Comparison of ENCODE assay signal across 19 cellular contexts in the genomic region with DNA sequence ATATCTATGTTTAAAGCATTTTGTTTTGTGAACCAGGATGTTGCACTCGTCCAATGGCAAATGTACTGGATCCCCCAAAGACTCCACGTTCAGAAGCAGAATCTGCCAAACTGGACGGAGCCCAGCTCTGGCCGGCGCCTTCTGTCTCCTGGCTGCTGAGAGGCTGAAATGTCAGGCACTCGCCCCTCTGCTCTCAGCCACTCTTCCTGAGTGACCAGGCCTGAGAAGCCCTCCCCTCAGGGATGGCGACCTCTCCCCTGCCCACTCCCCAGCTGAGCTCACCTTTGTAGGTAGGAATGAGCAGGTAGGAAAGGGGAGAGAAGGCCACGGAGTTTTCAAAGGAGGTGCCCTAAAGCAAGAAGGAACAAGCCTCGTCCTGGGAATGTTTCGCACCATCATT.
DNase-seq lines count a peak whose midpoint lies in the region; ATAC-seq and TF ChIP-seq lines count a peak whose summit lies in the region.
"Had no signal": no experiment of that assay in that cellular context is flagged by ENCODE, and none has a peak within 500 bp of the region (broad histone marks: within the 10 kb centered on the region; RNA-seq: fewer than 3 reads in every experiment).

No MANE protein-coding gene starts in this region.

- TF ChIP-seq POLR2A in sigmoid colon (IDR thresholded peaks at IDR 0.05): no peak

- H3K4me1 ChIP-seq in sigmoid colon (no peaks in the 10 kb centered on the region), aorta (ENCODE audit: control insufficient read depth in 1 of 2, insufficient read depth in 2 of 2, low read length in 2 of 2) (no peaks in the 10 kb centered on the region)
- H3K4me1 ChIP-seq: A549, Caco-2 had no signal

- intact Hi-C loops in sigmoid colon (cut with DNase I) (no loop called here), aorta (cut with DNase I) (loop anchor here in 1 of 2 donors (10.0 kb wide), 1 partner anchor 62 kb away; no protein-coding TSS in a partner anchor)

- H3K36me3 ChIP-seq in sigmoid colon (no peaks in the 10 kb centered on the region), aorta (ENCODE audit: control insufficient read depth in 1 of 2, insufficient read depth in 2 of 2, low read length in 1 of 2) (no peaks in the 10 kb centered on the region)
- H3K36me3 ChIP-seq: BLaER1 treated with 17β-estradiol and CSF1 and Interleukin-3, amounts not matched to agents 10 nM and 100 nM had no signal

- H3K27ac ChIP-seq in sigmoid colon (no peak overlapping the region), aorta (ENCODE audit: low read depth in 1 of 2, low read length in 2 of 2) (no peak overlapping the region)
- H3K27ac ChIP-seq: 22Rv1; A549; BLaER1 treated with 17β-estradiol and CSF1 and Interleukin-3, amounts not matched to agents 10 nM and 100 nM; C4-2B had no signal

- ATAC-seq in aorta (ENCODE audit: low FRiP score): no peak
- ATAC-seq in omental fat pad (ENCODE audit: low FRiP score): no peak
- ATAC-seq in GM19455 (IDR thresholded peaks at IDR 0.05; ENCODE audit: unreplicated experiment): no peak
- ATAC-seq: CD8-positive, alpha-beta T cell had no signal

- H3K4me3 ChIP-seq in sigmoid colon (no peak overlapping the region), aorta (ENCODE audit: low read length in 2 of 2) (no peak overlapping the region)
- H3K4me3 ChIP-seq: A549; BLaER1 treated with 17β-estradiol and CSF1 and Interleukin-3, amounts not matched to agents 10 nM and 100 nM had no signal

- H3K9me3 ChIP-seq in sigmoid colon (peaks cover 0 to 2% (median 0%) of the 10 kb centered on the region in 4 donors), aorta (ENCODE audit: control insufficient read depth, low read length) (peaks cover 5% of the 10 kb centered on the region)
- H3K9me3 ChIP-seq: Caco-2 had no signal

- peak; percentile 19 for DNase-seq in activated effector memory CD4-positive, alpha-beta T cell treated with anti-CD3 and anti-CD28 coated beads, Interleukin-2, amount 50 U/mL, for 16 hours
- DNase-seq in activated effector memory CD4-positive, alpha-beta T cell treated with Interleukin-2 at 50 U/mL for 16 hours: no peak
- peak; percentile 81 for DNase-seq in mesenteric fat pad (ENCODE audit: low spot score)
- DNase-seq in sigmoid colon: peak; percentile 59
- peak; percentile 38 to 46 for DNase-seq in aorta
- no peak for DNase-seq in omental fat pad (ENCODE audit: low spot score)
- no peak for DNase-seq in stimulated activated CD4-positive, alpha-beta T cell treated with anti-CD3 and anti-CD28 coated beads, Interleukin-2, amount 100 ng/mL, for 24 hours
- DNase-seq: AML-193; Calu3; CD4-positive, alpha-beta T cell; CD8-positive, alpha-beta T cell; DMS79 treated with DMSO at 0.1 percent for 48 hours; GF-D8 had no signal

- no peak for TF ChIP-seq CTCF in sigmoid colon (IDR thresholded peaks at IDR 0.05)
- TF ChIP-seq CTCF in omental fat pad (IDR thresholded peaks at IDR 0.05): no peak

- WGBS in sigmoid colon, 2 donors: 61 to 62% methylated on average over 10 of the region's 10 CpGs
- WGBS in aorta, 2 donors: 28 to 33% methylated on average over 10 of the region's 10 CpGs

- TF ChIP-seq EP300 in sigmoid colon (IDR thresholded peaks at IDR 0.05): no peak

- no peaks in the 10 kb centered on the region for H3K27me3 ChIP-seq in sigmoid colon
- peaks cover 0 to 2% of the 10 kb centered on the region in 2 donors for H3K27me3 ChIP-seq in aorta (ENCODE audit: control insufficient read depth in 1 of 2, insufficient read depth in 2 of 2, low read length in 1 of 2)
- H3K27me3 ChIP-seq: BLaER1 treated with 17β-estradiol and CSF1 and Interleukin-3, amounts not matched to agents 10 nM and 100 nM had no signal

Comparison
In these comparisons a context has a peak if more than half of its experiments do, and no peak if none do; other contexts are left out.
1. DNase-seq: peak in activated effector memory CD4-positive, alpha-beta T cell treated with anti-CD3 and anti-CD28 coated beads, Interleukin-2, amount 50 U/mL, for 16 hours (single experiment), mesenteric fat pad (single experiment), sigmoid colon (single experiment) and aorta (2 of 2); none in activated effector memory CD4-positive, alpha-beta T cell treated with Interleukin-2 at 50 U/mL for 16 hours (single experiment), omental fat pad (single experiment) and stimulated activated CD4-positive, alpha-beta T cell treated with anti-CD3 and anti-CD28 coated beads, Interleukin-2, amount 100 ng/mL, for 24 hours (0 of 2).